ENCODE assay signal across 18 cellular contexts in genomic region chr9:31847963-31848362, GRCh38.
DNase-seq lines count a peak whose midpoint lies in the region; ATAC-seq lines count a peak whose summit lies in the region.
"Had no signal": no experiment of that assay in that cellular context is flagged by ENCODE, and none has a peak within 500 bp of the region (broad histone marks: within the 10 kb centered on the region; RNA-seq: fewer than 3 reads in every experiment).

No MANE protein-coding gene starts in this region.

- H3K27me3 ChIP-seq in neuronal stem cell (ENCODE audit: control insufficient read depth in 3 of 3, insufficient read depth in 3 of 3, low read depth in 1 of 3, low read length in 3 of 3), result no peaks in the 10 kb centered on the region
- no peaks in the 10 kb centered on the region for H3K27me3 ChIP-seq in effector memory CD4-positive, alpha-beta T cell (replicated peaks; ENCODE audit: control insufficient read depth, insufficient read depth, low read length, poor library complexity, severe bottlenecking)

- H2BK12ac ChIP-seq in neuronal stem cell (ENCODE audit: low read length), result no peak overlapping the region

- H3K79me1 ChIP-seq in neuronal stem cell (ENCODE audit: low read depth, low read length), result no peaks in the 10 kb centered on the region

- DNase-seq in DMS53 (lab: John Stamatoyannopoulos, UW), result peak; percentile 58
- DNase-seq in LHCN-M2 (ENCODE audit: low read depth), result peak; percentile 8
- peak; percentile 49 for DNase-seq in RPMI7951 (ENCODE audit: low read depth)
- no peak for DNase-seq in neuronal stem cell (ENCODE audit: low spot score)
- no peak for DNase-seq in DMS79 (lab: John Stamatoyannopoulos, UW)
- DNase-seq in effector memory CD4-positive, alpha-beta T cell, result no peak
- DNase-seq: DND-41; GOT3; NCI-H1417 treated with DMSO at 0.1 percent for 48 hours; NCI-H187; NCI-H2107; NCI-H69; NK-92 treated with Interleukin-12 subunit alpha and Interleukin-12 subunit beta, amount 100 ng/mL, for 24 hours; Peyer's patch had no signal

- no peaks in the 10 kb centered on the region for H3K9me3 ChIP-seq in neuronal stem cell (replicated peaks in 1 of 2; ENCODE audit: control insufficient read depth in 2 of 2, insufficient read depth in 1 of 2, low read depth in 1 of 2, low read length in 2 of 2)
- H3K9me3 ChIP-seq in effector memory CD4-positive, alpha-beta T cell (ENCODE audit: control insufficient read depth, low read length), result no peaks in the 10 kb centered on the region
- H3K9me3 ChIP-seq: A549, Peyer's patch had no signal

- no peak overlapping the region for H3K4me2 ChIP-seq in neuronal stem cell (ENCODE audit: insufficient read depth, low read length, poor library complexity, severe bottlenecking)
- H3K4me2 ChIP-seq: A549, KMS-11 had no signal

- H2BK15ac ChIP-seq in neuronal stem cell (ENCODE audit: low read length), result no peak overlapping the region

- no peak overlapping the region for H2BK5ac ChIP-seq in neuronal stem cell (ENCODE audit: low read length)

- H3K4ac ChIP-seq in neuronal stem cell (ENCODE audit: low read length), result no peak overlapping the region

- no CpG with 5 or more reads among the region's 1 CpG for WGBS in neuronal stem cell (ENCODE audit: extremely low coverage in 2 of 2, insufficient read length in 2 of 2, insufficient replicate concordance in 1 of 2), 2 donors

- no peak overlapping the region for H3K4me3 ChIP-seq in neuronal stem cell (ENCODE audit: low read length in 2 of 2)
- H3K4me3 ChIP-seq in effector memory CD4-positive, alpha-beta T cell (ENCODE audit: insufficient read depth, low read depth, low read length, poor library complexity, severe bottlenecking), result no peak overlapping the region
- H3K4me3 ChIP-seq: A549, Peyer's patch had no signal

- no peak overlapping the region for H4K91ac ChIP-seq in neuronal stem cell (ENCODE audit: low read depth, low read length, poor library complexity)

- H2AFZ ChIP-seq in neuronal stem cell (ENCODE audit: low read length), result peak overlapping the region; percentile 42

- no peak overlapping the region for H3K14ac ChIP-seq in neuronal stem cell (ENCODE audit: low read length)

- no peak overlapping the region for H2BK120ac ChIP-seq in neuronal stem cell (ENCODE audit: low read depth, low read length)

- no peak overlapping the region for H3K23ac ChIP-seq in neuronal stem cell (ENCODE audit: low read depth, low read length, poor library complexity)

- no peaks in the 10 kb centered on the region for H3K36me3 ChIP-seq in neuronal stem cell (replicated peaks in 1 of 2; ENCODE audit: control insufficient read depth in 2 of 2, insufficient read depth in 2 of 2, low read length in 2 of 2)
- H3K36me3 ChIP-seq in effector memory CD4-positive, alpha-beta T cell (ENCODE audit: control insufficient read depth, insufficient read depth, low read length), result no peaks in the 10 kb centered on the region
- H3K36me3 ChIP-seq: Peyer's patch had no signal

- H3K4me1 ChIP-seq in neuronal stem cell (ENCODE audit: control insufficient read depth in 2 of 2, insufficient read depth in 1 of 2, low read depth in 1 of 2, low read length in 2 of 2), result no peaks in the 10 kb centered on the region
- no peaks in the 10 kb centered on the region for H3K4me1 ChIP-seq in effector memory CD4-positive, alpha-beta T cell (ENCODE audit: control insufficient read depth, insufficient read depth, low read length, poor library complexity, severe bottlenecking)
- H3K4me1 ChIP-seq: A549, Peyer's patch had no signal

- no peak for ATAC-seq in GM18861 (IDR thresholded peaks at IDR 0.05; ENCODE audit: unreplicated experiment)
- ATAC-seq: Right ventricle myocardium inferior had no signal

- no peak overlapping the region for H4K8ac ChIP-seq in neuronal stem cell (ENCODE audit: low read depth, low read length)

- H3K18ac ChIP-seq in neuronal stem cell (ENCODE audit: low read length), result no peak overlapping the region

- H3K9ac ChIP-seq in neuronal stem cell (ENCODE audit: low read depth, low read length, poor library complexity), result no peak overlapping the region
- H3K9ac ChIP-seq: KMS-11 had no signal

- no peak overlapping the region for H3K27ac ChIP-seq in neuronal stem cell (replicated peaks; ENCODE audit: low read length)
- H3K27ac ChIP-seq in effector memory CD4-positive, alpha-beta T cell (ENCODE audit: insufficient read depth, low read length, poor library complexity, severe bottlenecking), result no peak overlapping the region
- H3K27ac ChIP-seq: A549, KMS-11, Peyer's patch had no signal

- no peak overlapping the region for H2AK5ac ChIP-seq in neuronal stem cell (ENCODE audit: low read depth, low read length)

Comparison
In these comparisons a context has a peak if more than half of its experiments do, and no peak if none do; other contexts are left out.
1. DNase-seq: peak in DMS53 (single experiment), LHCN-M2 (single experiment) and RPMI7951 (single experiment); none in neuronal stem cell (single experiment), DMS79 (single experiment) and effector memory CD4-positive, alpha-beta T cell (0 of 3).